Comparison of ENCODE assay signal across 1 cellular context in the genomic region with DNA sequence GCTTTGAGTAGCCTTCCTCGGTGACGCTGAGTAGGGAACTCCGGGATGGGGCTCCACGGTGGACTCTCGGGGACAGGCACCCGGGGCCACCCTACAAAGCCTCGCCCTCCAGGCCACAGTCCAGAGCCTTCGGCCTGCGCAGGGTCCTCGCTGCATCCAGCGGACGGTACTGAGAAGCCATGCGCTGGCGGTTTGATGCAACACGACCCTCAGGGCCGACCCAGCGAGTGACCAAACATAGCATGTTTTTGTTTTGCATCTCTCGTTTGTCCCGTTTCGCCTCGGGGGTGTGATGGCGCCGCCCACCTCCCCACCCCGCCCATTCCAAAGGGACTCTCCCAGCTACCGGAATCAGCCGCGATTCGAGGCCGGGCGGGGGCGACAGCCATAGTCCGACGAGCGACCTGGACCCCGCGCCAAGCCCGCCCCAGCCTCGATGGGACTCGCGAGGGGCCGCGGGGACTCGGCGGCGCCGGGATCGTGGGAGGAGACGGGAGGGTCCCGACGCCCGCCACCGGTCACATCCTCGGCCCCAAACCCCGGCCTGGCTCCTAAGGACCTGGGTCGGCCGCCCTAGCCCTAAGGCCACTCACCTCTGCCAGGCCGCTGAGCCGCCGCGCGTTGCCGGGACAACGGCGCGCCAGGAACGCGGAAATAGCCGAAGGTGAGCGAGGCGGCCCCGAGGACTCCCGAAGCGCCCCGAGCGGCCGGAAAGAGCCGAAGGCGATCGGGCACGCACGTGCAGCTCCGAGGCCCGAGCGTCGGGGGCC.
TF ChIP-seq lines count a peak whose summit lies in the region.

No MANE protein-coding gene starts in this region.

TF ChIP-seq in K562, 482 proteins besides CTCF, POLR2A, EP300 and RAD21 (continued from another document and continues in another):
- TF ChIP-seq, protein P1, sequence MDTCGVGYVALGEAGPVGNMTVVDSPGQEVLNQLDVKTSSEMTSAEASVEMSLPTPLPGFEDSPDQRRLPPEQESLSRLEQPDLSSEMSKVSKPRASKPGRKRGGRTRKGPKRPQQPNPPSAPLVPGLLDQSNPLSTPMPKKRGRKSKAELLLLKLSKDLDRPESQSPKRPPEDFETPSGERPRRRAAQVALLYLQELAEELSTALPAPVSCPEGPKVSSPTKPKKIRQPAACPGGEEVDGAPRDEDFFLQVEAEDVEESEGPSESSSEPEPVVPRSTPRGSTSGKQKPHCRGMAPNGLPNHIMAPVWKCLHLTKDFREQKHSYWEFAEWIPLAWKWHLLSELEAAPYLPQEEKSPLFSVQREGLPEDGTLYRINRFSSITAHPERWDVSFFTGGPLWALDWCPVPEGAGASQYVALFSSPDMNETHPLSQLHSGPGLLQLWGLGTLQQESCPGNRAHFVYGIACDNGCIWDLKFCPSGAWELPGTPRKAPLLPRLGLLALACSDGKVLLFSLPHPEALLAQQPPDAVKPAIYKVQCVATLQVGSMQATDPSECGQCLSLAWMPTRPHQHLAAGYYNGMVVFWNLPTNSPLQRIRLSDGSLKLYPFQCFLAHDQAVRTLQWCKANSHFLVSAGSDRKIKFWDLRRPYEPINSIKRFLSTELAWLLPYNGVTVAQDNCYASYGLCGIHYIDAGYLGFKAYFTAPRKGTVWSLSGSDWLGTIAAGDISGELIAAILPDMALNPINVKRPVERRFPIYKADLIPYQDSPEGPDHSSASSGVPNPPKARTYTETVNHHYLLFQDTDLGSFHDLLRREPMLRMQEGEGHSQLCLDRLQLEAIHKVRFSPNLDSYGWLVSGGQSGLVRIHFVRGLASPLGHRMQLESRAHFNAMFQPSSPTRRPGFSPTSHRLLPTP (IDR thresholded peaks at IDR 0.05; ENCODE audit: borderline replicate concordance, extremely low read depth, insufficient read length), result no peak
- TF ChIP-seq, protein P2, sequence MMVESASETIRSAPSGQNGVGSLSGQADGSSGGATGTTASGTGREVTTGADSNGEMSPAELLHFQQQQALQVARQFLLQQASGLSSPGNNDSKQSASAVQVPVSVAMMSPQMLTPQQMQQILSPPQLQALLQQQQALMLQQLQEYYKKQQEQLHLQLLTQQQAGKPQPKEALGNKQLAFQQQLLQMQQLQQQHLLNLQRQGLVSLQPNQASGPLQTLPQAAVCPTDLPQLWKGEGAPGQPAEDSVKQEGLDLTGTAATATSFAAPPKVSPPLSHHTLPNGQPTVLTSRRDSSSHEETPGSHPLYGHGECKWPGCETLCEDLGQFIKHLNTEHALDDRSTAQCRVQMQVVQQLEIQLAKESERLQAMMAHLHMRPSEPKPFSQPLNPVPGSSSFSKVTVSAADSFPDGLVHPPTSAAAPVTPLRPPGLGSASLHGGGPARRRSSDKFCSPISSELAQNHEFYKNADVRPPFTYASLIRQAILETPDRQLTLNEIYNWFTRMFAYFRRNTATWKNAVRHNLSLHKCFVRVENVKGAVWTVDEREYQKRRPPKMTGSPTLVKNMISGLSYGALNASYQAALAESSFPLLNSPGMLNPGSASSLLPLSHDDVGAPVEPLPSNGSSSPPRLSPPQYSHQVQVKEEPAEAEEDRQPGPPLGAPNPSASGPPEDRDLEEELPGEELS (CRISPR knock-in tag; IDR thresholded peaks at IDR 0.05; ENCODE audit: borderline replicate concordance), result 0 out of 2 replicates have a peak, but pooled peaks have one; percentile 23
- no peak for TF ChIP-seq SMARCE1 (IDR thresholded peaks at IDR 0.05)
- peak; percentile 16; the same call in 1 of the 2 replicates for TF ChIP-seq ETV1 (tag; conservative IDR thresholded peaks at IDR 0.05; ENCODE audit: low read depth)
- no peak; the same call in 1 of the 2 replicates for TF ChIP-seq POLR2AphosphoS2 (IDR thresholded peaks at IDR 0.05; ENCODE audit: low read length)
- TF ChIP-seq ZNF551 (CRISPR knock-in tag; IDR thresholded peaks at IDR 0.05), result no peak
- no peak for TF ChIP-seq NCOA6 (IDR thresholded peaks at IDR 0.05)
- TF ChIP-seq, protein P3, sequence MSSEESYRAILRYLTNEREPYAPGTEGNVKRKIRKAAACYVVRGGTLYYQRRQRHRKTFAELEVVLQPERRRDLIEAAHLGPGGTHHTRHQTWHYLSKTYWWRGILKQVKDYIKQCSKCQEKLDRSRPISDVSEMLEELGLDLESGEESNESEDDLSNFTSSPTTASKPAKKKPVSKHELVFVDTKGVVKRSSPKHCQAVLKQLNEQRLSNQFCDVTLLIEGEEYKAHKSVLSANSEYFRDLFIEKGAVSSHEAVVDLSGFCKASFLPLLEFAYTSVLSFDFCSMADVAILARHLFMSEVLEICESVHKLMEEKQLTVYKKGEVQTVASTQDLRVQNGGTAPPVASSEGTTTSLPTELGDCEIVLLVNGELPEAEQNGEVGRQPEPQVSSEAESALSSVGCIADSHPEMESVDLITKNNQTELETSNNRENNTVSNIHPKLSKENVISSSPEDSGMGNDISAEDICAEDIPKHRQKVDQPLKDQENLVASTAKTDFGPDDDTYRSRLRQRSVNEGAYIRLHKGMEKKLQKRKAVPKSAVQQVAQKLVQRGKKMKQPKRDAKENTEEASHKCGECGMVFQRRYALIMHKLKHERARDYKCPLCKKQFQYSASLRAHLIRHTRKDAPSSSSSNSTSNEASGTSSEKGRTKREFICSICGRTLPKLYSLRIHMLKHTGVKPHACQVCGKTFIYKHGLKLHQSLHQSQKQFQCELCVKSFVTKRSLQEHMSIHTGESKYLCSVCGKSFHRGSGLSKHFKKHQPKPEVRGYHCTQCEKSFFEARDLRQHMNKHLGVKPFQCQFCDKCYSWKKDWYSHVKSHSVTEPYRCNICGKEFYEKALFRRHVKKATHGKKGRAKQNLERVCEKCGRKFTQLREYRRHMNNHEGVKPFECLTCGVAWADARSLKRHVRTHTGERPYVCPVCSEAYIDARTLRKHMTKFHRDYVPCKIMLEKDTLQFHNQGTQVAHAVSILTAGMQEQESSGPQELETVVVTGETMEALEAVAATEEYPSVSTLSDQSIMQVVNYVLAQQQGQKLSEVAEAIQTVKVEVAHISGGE (CRISPR knock-in tag; IDR thresholded peaks at IDR 0.05), result no peak
- TF ChIP-seq ZNF668 (CRISPR knock-in tag; IDR thresholded peaks at IDR 0.05), result no peak
- TF ChIP-seq MAZ (CRISPR knock-in tag; conservative IDR thresholded peaks at IDR 0.05 in 1 of 2, IDR thresholded peaks at IDR 0.05 in 1 of 2), result peak; percentile 69 to 70; a peak in 3 of 4 replicates
- peak; percentile 73; the same call in 1 of the 2 replicates for TF ChIP-seq FOXJ2 (tag; IDR thresholded peaks at IDR 0.05)
- peak; percentile 54; the same call in 1 of the 2 replicates for TF ChIP-seq CBX1 (IDR thresholded peaks at IDR 0.05; ENCODE audit: low read depth)
- TF ChIP-seq, protein P4, sequence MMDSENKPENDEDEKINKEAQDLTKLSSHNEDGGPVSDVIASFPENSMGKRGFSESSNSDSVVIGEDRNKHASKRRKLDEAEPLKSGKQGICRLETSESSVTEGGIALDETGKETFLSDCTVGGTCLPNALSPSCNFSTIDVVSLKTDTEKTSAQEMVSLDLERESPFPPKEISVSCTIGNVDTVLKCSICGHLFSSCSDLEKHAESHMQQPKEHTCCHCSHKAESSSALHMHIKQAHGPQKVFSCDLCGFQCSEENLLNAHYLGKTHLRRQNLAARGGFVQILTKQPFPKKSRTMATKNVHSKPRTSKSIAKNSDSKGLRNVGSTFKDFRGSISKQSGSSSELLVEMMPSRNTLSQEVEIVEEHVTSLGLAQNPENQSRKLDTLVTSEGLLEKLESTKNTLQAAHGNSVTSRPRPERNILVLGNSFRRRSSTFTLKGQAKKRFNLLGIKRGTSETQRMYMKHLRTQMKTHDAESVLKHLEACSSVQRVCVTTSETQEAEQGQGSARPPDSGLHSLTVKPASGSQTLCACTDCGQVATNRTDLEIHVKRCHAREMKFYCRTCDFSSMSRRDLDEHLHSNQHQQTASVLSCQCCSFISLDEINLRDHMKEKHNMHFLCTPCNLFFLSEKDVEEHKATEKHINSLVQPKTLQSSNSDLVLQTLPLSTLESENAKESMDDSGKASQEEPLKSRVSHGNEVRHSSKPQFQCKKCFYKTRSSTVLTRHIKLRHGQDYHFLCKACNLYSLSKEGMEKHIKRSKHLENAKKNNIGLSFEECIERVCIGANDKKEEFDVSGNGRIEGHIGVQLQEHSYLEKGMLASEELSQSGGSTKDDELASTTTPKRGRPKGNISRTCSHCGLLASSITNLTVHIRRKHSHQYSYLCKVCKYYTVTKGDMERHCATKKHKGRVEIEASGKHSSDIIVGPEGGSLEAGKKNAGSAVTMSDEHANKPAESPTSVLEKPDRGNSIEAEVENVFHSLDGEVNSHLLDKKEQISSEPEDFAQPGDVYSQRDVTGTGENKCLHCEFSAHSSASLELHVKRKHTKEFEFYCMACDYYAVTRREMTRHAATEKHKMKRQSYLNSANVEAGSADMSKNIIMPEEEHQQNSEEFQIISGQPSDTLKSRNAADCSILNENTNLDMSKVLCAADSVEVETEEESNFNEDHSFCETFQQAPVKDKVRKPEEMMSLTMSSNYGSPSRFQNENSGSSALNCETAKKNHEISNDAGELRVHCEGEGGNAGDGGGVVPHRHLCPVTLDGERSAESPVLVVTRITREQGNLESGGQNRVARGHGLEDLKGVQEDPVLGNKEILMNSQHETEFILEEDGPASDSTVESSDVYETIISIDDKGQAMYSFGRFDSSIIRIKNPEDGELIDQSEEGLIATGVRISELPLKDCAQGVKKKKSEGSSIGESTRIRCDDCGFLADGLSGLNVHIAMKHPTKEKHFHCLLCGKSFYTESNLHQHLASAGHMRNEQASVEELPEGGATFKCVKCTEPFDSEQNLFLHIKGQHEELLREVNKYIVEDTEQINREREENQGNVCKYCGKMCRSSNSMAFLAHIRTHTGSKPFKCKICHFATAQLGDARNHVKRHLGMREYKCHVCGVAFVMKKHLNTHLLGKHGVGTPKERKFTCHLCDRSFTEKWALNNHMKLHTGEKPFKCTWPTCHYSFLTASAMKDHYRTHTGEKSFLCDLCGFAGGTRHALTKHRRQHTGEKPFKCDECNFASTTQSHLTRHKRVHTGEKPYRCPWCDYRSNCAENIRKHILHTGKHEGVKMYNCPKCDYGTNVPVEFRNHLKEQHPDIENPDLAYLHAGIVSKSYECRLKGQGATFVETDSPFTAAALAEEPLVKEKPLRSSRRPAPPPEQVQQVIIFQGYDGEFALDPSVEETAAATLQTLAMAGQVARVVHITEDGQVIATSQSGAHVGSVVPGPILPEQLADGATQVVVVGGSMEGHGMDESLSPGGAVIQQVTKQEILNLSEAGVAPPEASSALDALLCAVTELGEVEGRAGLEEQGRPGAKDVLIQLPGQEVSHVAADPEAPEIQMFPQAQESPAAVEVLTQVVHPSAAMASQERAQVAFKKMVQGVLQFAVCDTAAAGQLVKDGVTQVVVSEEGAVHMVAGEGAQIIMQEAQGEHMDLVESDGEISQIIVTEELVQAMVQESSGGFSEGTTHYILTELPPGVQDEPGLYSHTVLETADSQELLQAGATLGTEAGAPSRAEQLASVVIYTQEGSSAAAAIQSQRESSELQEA (IDR thresholded peaks at IDR 0.05; ENCODE audit: low read depth), result no peak
- peak in 1 of 3 experiments; percentile 15 for TF ChIP-seq YY1 (IDR thresholded peaks at IDR 0.05; ENCODE audit: borderline replicate concordance in 1 of 3, control insufficient read depth in 1 of 3, extremely low read depth in 1 of 3, insufficient read depth in 3 of 3, insufficient read length in 1 of 3, insufficient replicate concordance in 2 of 3, low read depth in 1 of 3, low read length in 2 of 3)
- TF ChIP-seq CBX8 (IDR thresholded peaks at IDR 0.05; ENCODE audit: borderline replicate concordance, extremely low read depth, low read depth, low read length, poor library complexity, severe bottlenecking), result no peak
- TF ChIP-seq, protein P5, sequence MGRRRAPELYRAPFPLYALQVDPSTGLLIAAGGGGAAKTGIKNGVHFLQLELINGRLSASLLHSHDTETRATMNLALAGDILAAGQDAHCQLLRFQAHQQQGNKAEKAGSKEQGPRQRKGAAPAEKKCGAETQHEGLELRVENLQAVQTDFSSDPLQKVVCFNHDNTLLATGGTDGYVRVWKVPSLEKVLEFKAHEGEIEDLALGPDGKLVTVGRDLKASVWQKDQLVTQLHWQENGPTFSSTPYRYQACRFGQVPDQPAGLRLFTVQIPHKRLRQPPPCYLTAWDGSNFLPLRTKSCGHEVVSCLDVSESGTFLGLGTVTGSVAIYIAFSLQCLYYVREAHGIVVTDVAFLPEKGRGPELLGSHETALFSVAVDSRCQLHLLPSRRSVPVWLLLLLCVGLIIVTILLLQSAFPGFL (CRISPR knock-in tag; IDR thresholded peaks at IDR 0.05), result peak; percentile 83; the same call in 1 of the 2 replicates
- peak; percentile 44; the same call in 1 of the 2 replicates for TF ChIP-seq NR1H2 (CRISPR knock-in tag; IDR thresholded peaks at IDR 0.05)
- TF ChIP-seq KDM5B (IDR thresholded peaks at IDR 0.05; ENCODE audit: insufficient replicate concordance, low read depth, low read length), result peak; percentile 29
- TF ChIP-seq CHD2 (IDR thresholded peaks at IDR 0.05; ENCODE audit: low read depth, low read length), result no peak; the same call in 1 of the 2 replicates
- TF ChIP-seq, protein P6, sequence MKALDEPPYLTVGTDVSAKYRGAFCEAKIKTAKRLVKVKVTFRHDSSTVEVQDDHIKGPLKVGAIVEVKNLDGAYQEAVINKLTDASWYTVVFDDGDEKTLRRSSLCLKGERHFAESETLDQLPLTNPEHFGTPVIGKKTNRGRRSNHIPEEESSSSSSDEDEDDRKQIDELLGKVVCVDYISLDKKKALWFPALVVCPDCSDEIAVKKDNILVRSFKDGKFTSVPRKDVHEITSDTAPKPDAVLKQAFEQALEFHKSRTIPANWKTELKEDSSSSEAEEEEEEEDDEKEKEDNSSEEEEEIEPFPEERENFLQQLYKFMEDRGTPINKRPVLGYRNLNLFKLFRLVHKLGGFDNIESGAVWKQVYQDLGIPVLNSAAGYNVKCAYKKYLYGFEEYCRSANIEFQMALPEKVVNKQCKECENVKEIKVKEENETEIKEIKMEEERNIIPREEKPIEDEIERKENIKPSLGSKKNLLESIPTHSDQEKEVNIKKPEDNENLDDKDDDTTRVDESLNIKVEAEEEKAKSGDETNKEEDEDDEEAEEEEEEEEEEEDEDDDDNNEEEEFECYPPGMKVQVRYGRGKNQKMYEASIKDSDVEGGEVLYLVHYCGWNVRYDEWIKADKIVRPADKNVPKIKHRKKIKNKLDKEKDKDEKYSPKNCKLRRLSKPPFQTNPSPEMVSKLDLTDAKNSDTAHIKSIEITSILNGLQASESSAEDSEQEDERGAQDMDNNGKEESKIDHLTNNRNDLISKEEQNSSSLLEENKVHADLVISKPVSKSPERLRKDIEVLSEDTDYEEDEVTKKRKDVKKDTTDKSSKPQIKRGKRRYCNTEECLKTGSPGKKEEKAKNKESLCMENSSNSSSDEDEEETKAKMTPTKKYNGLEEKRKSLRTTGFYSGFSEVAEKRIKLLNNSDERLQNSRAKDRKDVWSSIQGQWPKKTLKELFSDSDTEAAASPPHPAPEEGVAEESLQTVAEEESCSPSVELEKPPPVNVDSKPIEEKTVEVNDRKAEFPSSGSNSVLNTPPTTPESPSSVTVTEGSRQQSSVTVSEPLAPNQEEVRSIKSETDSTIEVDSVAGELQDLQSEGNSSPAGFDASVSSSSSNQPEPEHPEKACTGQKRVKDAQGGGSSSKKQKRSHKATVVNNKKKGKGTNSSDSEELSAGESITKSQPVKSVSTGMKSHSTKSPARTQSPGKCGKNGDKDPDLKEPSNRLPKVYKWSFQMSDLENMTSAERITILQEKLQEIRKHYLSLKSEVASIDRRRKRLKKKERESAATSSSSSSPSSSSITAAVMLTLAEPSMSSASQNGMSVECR (CRISPR knock-in tag; IDR thresholded peaks at IDR 0.05), result peak; percentile 95
